ENCODE assay signal across 1 cellular context in genomic region chr20:64035933-64036345, GRCh38.
TF ChIP-seq lines count a peak whose summit lies in the region.

TSS of gene C20orf204 (plus strand) at chr20:64036182. CDS start at chr20:64036324, 142 bp downstream.

TF ChIP-seq in HepG2, 621 proteins besides CTCF, POLR2A, EP300 and RAD21 (continued from another document and continues in another):
- TF ChIP-seq ZNF280D (CRISPR knock-in tag; IDR thresholded peaks at IDR 0.05): peak; percentile 19; the same call in 1 of the 2 replicates
- peak; percentile 87 for TF ChIP-seq SPEN (CRISPR knock-in tag; IDR thresholded peaks at IDR 0.05; ENCODE audit: low read depth)
- peak; percentile 77; the same call in 1 of the 2 replicates for TF ChIP-seq ZMYM4 (CRISPR knock-in tag; IDR thresholded peaks at IDR 0.05)
- TF ChIP-seq MXI1 (IDR thresholded peaks at IDR 0.05; ENCODE audit: borderline replicate concordance, low read depth, low read length): 0 out of 3 replicates have a peak, but pooled peaks have one; percentile 49
- no peak; the same call in 1 of the 2 replicates for TF ChIP-seq ZNF362 (CRISPR knock-in tag; IDR thresholded peaks at IDR 0.05; ENCODE audit: borderline replicate concordance)
- TF ChIP-seq KDM5A (IDR thresholded peaks at IDR 0.05; ENCODE audit: borderline replicate concordance, low read length): no peak; the same call in 1 of the 2 replicates
- TF ChIP-seq TCF7L2 (IDR thresholded peaks at IDR 0.05; ENCODE audit: low read depth, low read length): peak; percentile 89
- 0 out of 2 replicates have a peak, but pooled peaks have one; percentile 8 for TF ChIP-seq ZNF7 (CRISPR knock-in tag; IDR thresholded peaks at IDR 0.05)
- peak; percentile 87 for TF ChIP-seq ZFY (CRISPR knock-in tag; IDR thresholded peaks at IDR 0.05)
- TF ChIP-seq E2F5 (CRISPR knock-in tag; conservative IDR thresholded peaks at IDR 0.05): peak; percentile 10; the same call in 1 of the 2 replicates
- 0 out of 2 replicates have a peak, but pooled peaks have one; percentile 50 for TF ChIP-seq RERE (CRISPR knock-in tag; IDR thresholded peaks at IDR 0.05; ENCODE audit: low read depth)
- TF ChIP-seq ZNF10 (CRISPR knock-in tag; IDR thresholded peaks at IDR 0.05; ENCODE audit: borderline replicate concordance, low read depth): no peak
- peak; percentile 12; the same call in 1 of the 2 replicates for TF ChIP-seq RFXANK (CRISPR knock-in tag; IDR thresholded peaks at IDR 0.05)
- no peak for TF ChIP-seq SAFB2 (CRISPR knock-in tag; IDR thresholded peaks at IDR 0.05; ENCODE audit: borderline replicate concordance, low read depth)
- no peak; the same call in 1 of the 2 replicates for TF ChIP-seq ZNF430 (CRISPR knock-in tag; IDR thresholded peaks at IDR 0.05)
- TF ChIP-seq ARID4A (CRISPR knock-in tag; IDR thresholded peaks at IDR 0.05; ENCODE audit: borderline replicate concordance): peak; percentile 96
- no peak for TF ChIP-seq U2AF2 (IDR thresholded peaks at IDR 0.05; ENCODE audit: low read depth, low read length)
- TF ChIP-seq SKI (IDR thresholded peaks at IDR 0.05; ENCODE audit: partially characterized antibody): no peak
- peak; percentile 70; the same call in 1 of the 2 replicates for TF ChIP-seq THAP9 (CRISPR knock-in tag; IDR thresholded peaks at IDR 0.05; ENCODE audit: borderline replicate concordance)
- TF ChIP-seq WIZ (CRISPR knock-in tag; IDR thresholded peaks at IDR 0.05): 0 out of 2 replicates have a peak, but pooled peaks have one; percentile 77
- TF ChIP-seq ZNF30 (CRISPR knock-in tag; IDR thresholded peaks at IDR 0.05): no peak
- TF ChIP-seq ZNF567 (CRISPR knock-in tag; IDR thresholded peaks at IDR 0.05; ENCODE audit: borderline replicate concordance): peak; percentile 94; the same call in 1 of the 2 replicates
- TF ChIP-seq ZNF263 (CRISPR knock-in tag; IDR thresholded peaks at IDR 0.05): peak; percentile 95
- peak; percentile 74; the same call in 1 of the 2 replicates for TF ChIP-seq PAF1 (CRISPR knock-in tag; IDR thresholded peaks at IDR 0.05)
- peak; percentile 71; the same call in 1 of the 2 replicates for TF ChIP-seq THRA (CRISPR knock-in tag; IDR thresholded peaks at IDR 0.05; ENCODE audit: borderline replicate concordance)
- TF ChIP-seq ZNF549 (CRISPR knock-in tag; IDR thresholded peaks at IDR 0.05): no peak
- TF ChIP-seq NR1H2 (CRISPR knock-in tag; IDR thresholded peaks at IDR 0.05; ENCODE audit: borderline replicate concordance, low read depth): no peak; the same call in 1 of the 2 replicates
- no peak for TF ChIP-seq ZSCAN30 (CRISPR knock-in tag; IDR thresholded peaks at IDR 0.05)
- 0 out of 2 replicates have a peak, but pooled peaks have one; percentile 21 for TF ChIP-seq SMAD9 (CRISPR knock-in tag; IDR thresholded peaks at IDR 0.05)
- TF ChIP-seq POLR2AphosphoS5 (IDR thresholded peaks at IDR 0.05; ENCODE audit: low read depth, low read length): peak; percentile 93
- TF ChIP-seq ZNF556 (CRISPR knock-in tag; IDR thresholded peaks at IDR 0.05; ENCODE audit: borderline replicate concordance): peak; percentile 84; the same call in 1 of the 2 replicates
- no peak for TF ChIP-seq SP140L (CRISPR knock-in tag; IDR thresholded peaks at IDR 0.05; ENCODE audit: borderline replicate concordance)
- no peak; the same call in 1 of the 2 replicates for TF ChIP-seq TARDBP (CRISPR knock-in tag; IDR thresholded peaks at IDR 0.05)
- TF ChIP-seq ZNF83 (CRISPR knock-in tag; IDR thresholded peaks at IDR 0.05; ENCODE audit: borderline replicate concordance): peak; percentile 73; the same call in 1 of the 2 replicates
- no peak; the same call in 1 of the 2 replicates for TF ChIP-seq SIX4 (CRISPR knock-in tag; IDR thresholded peaks at IDR 0.05)
- TF ChIP-seq ZBTB14 (CRISPR knock-in tag; IDR thresholded peaks at IDR 0.05): no peak
- TF ChIP-seq TOPORS (CRISPR knock-in tag; IDR thresholded peaks at IDR 0.05): no peak
- TF ChIP-seq ETV6 (CRISPR knock-in tag; conservative IDR thresholded peaks at IDR 0.05): peak; percentile 85
- no peak for TF ChIP-seq MAFG (CRISPR knock-in tag; IDR thresholded peaks at IDR 0.05)
- no peak for TF ChIP-seq ZKSCAN1 (IDR thresholded peaks at IDR 0.05; ENCODE audit: low read length)
- TF ChIP-seq MTF1 (CRISPR knock-in tag; IDR thresholded peaks at IDR 0.05): no peak
